ENCODE assay signal across 21 cellular contexts in the genomic region with DNA sequence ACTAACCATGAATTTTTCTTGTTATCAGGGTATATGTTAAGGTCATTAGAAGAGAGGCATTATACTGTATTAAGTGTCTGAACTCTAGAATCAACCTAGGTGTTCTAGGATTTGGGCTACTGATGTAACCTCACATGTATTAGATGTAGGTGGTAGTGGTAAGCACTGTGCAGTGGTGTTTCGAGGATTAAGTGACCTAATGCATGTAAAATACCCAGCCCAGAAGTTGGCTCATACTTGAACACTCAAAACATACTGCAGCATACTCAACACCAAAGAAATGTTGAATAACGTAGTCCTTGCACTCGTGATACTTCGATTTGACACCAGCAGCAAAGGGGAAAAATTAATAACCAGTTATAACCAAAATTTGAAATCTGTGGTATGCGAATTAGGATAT.
"Had no signal": no experiment of that assay in that cellular context is flagged by ENCODE, and none has a peak within 500 bp of the region (broad histone marks: within the 10 kb centered on the region; RNA-seq: fewer than 3 reads in every experiment).

No MANE protein-coding gene starts in this region.

- ATAC-seq: foreskin keratinocyte; left colon; naive thymus-derived CD4-positive, alpha-beta T cell; right cardiac atrium; stimulated activated memory B cell treated with anti-CD40 and anti-IgM and Interleukin-4, amounts not matched to agents 10 μg/mL and 1 μg/mL and 100 μg/mL, for 72 hours had no signal

- H3K27ac ChIP-seq: coronary artery, foreskin keratinocyte, tibial artery, upper lobe of left lung, uterus had no signal

- H3K4me2 ChIP-seq: smooth muscle cell had no signal

- FAIRE-seq: endothelial cell of umbilical vein had no signal

- H3K4me3 Mint-ChIP-seq: endodermal cell; neural crest cell; stimulated activated memory B cell treated with anti-CD40 and anti-IgM and Interleukin-4, amounts not matched to agents 10 μg/mL and 1 μg/mL and 100 μg/mL, for 72 hours; stimulated activated naive CD8-positive, alpha-beta T cell treated with anti-CD3 and anti-CD28 coated beads, Interleukin-15, Interleukin-2, amounts not matched to agents 100 ng/mL and 50 ng/mL, for 24 hours had no signal

- H3K4me3 ChIP-seq: coronary artery, smooth muscle cell, tibial artery, upper lobe of left lung, uterus had no signal

- H3K27me3 Mint-ChIP-seq: naive thymus-derived CD4-positive, alpha-beta T cell; stimulated activated memory B cell treated with anti-CD40 and anti-IgM and Interleukin-4, amounts not matched to agents 10 μg/mL and 1 μg/mL and 100 μg/mL, for 72 hours; stimulated activated naive CD8-positive, alpha-beta T cell treated with anti-CD3 and anti-CD28 coated beads, Interleukin-15, Interleukin-2, amounts not matched to agents 100 ng/mL and 50 ng/mL, for 24 hours had no signal

- H3K27me3 ChIP-seq: foreskin keratinocyte, tibial artery, upper lobe of left lung, uterus had no signal

- H3K27ac Mint-ChIP-seq: endodermal cell; stimulated activated memory B cell treated with anti-CD40 and anti-IgM and Interleukin-4, amounts not matched to agents 10 μg/mL and 1 μg/mL and 100 μg/mL, for 72 hours; stimulated activated naive CD8-positive, alpha-beta T cell treated with anti-CD3 and anti-CD28 coated beads, Interleukin-15, Interleukin-2, amounts not matched to agents 100 ng/mL and 50 ng/mL, for 24 hours had no signal

- H3K9me3 Mint-ChIP-seq: endodermal cell; stimulated activated memory B cell treated with anti-CD40 and anti-IgM and Interleukin-4, amounts not matched to agents 10 μg/mL and 1 μg/mL and 100 μg/mL, for 72 hours; stimulated activated naive CD8-positive, alpha-beta T cell treated with anti-CD3 and anti-CD28 coated beads, Interleukin-15, Interleukin-2, amounts not matched to agents 100 ng/mL and 50 ng/mL, for 24 hours had no signal

- H3K9me3 ChIP-seq: tibial artery, upper lobe of left lung, uterus had no signal

- DNase-seq: effector CD4-positive, alpha-beta T cell; endodermal cell; erythroblast; foreskin keratinocyte; head of caudate nucleus; hippocampal formation; left colon; mesendoderm; naive thymus-derived CD4-positive, alpha-beta T cell; right cardiac atrium; stimulated activated CD4-positive, alpha-beta T cell treated with anti-CD3 and anti-CD28 coated beads, Interleukin-4, amount 100 ng/mL, for 1 hour; stimulated activated CD8-positive, alpha-beta memory T cell treated with anti-CD3 and anti-CD28 coated beads, Interleukin-4, amount 100 ng/mL, for 48 hours; tibial artery; upper lobe of left lung; uterus had no signal

- H3K36me3 ChIP-seq: tibial artery, upper lobe of left lung, uterus had no signal
